Comparison of ENCODE assay signal across 11 cellular contexts in genomic region chr10:33216661-33217427, GRCh38.
DNase-seq lines count a peak whose midpoint lies in the region; ATAC-seq and TF ChIP-seq lines count a peak whose summit lies in the region.
"Had no signal": no experiment of that assay in that cellular context is flagged by ENCODE, and none has a peak within 500 bp of the region (broad histone marks: within the 10 kb centered on the region; RNA-seq: fewer than 3 reads in every experiment).

No MANE protein-coding gene starts in this region.

- TF ChIP-seq CTCF in osteocyte (IDR thresholded peaks at IDR 0.05) (no peak), H9 (conservative IDR thresholded peaks at IDR 0.05) (no peak), GM13977 (IDR thresholded peaks at IDR 0.05; ENCODE audit: extremely low read depth, insufficient read depth, missing control alignments) (no peak), natural killer cell (IDR thresholded peaks at IDR 0.05) (no peak)

- H2AFZ ChIP-seq in H9 (ENCODE audit: low read length): no peak overlapping the region

- H3K4me1 ChIP-seq in H9 (ENCODE audit: insufficient read depth, low read length): no peaks in the 10 kb centered on the region

- no peak overlapping the region for H3K23ac ChIP-seq in H9 (ENCODE audit: insufficient read length, low read depth, low read length)

- peaks cover 58% of the 10 kb centered on the region for H3K4me1 Mint-ChIP-seq in osteocyte (ENCODE audit: unreplicated experiment)
- no peaks in the 10 kb centered on the region; a peak in 1 of 4 replicates for H3K4me1 Mint-ChIP-seq in H9
- H3K4me1 Mint-ChIP-seq in natural killer cell: peaks cover 0 to 6% of the 10 kb centered on the region in 2 donors

- peak overlapping the region; percentile 86 for H3K27ac Mint-ChIP-seq in osteocyte (ENCODE audit: unreplicated experiment)
- no peak overlapping the region; a peak in 1 of 7 replicates for H3K27ac Mint-ChIP-seq in H9
- no peak overlapping the region for H3K27ac Mint-ChIP-seq in natural killer cell

- H3K4me2 ChIP-seq in H9 (ENCODE audit: insufficient read depth, insufficient read length, low read length): no peak overlapping the region

- H3K9me3 Mint-ChIP-seq in osteocyte (ENCODE audit: unreplicated experiment): no peaks in the 10 kb centered on the region
- no peaks in the 10 kb centered on the region for H3K9me3 Mint-ChIP-seq in H9
- H3K9me3 Mint-ChIP-seq in natural killer cell: no peaks in the 10 kb centered on the region

- no peaks in the 10 kb centered on the region for H3K79me1 ChIP-seq in H9 (ENCODE audit: insufficient read depth, low read depth, low read length, poor library complexity, severe bottlenecking)

- no peak overlapping the region for H2BK5ac ChIP-seq in H9 (ENCODE audit: insufficient read length, low read length)

- H3K18ac ChIP-seq in H9 (ENCODE audit: insufficient read length, low read depth, low read length): no peak overlapping the region

- H4K91ac ChIP-seq in H9 (ENCODE audit: insufficient read length, low read depth, low read length): no peak overlapping the region

- DNase-seq in EH (ENCODE audit: low read depth): peak; percentile 94
- DNase-seq in NCI-H1417 treated with DMSO at 0.1 percent for 48 hours (lab: John Stamatoyannopoulos, UW): peak; percentile 2
- DNase-seq in astrocyte of the hippocampus (ENCODE audit: low read depth, low spot score): peak; percentile 46
- DNase-seq in osteocyte (ENCODE audit: extremely low spot score, unreplicated experiment): no peak
- no peak for DNase-seq in H9
- no peak for DNase-seq in GM13977 (ENCODE audit: low spot score)
- no peak for DNase-seq in natural killer cell
- no peak for DNase-seq in NCI-H524 treated with DMSO at 0.1 percent for 48 hours (lab: John Stamatoyannopoulos, UW)
- DNase-seq: activated CD4-positive, alpha-beta T cell treated with anti-CD3 and anti-CD28 coated beads, Interleukin-2, amount 50 U/mL, for 4 hours; Karpas-422; mesendoderm had no signal

- H4K5ac ChIP-seq in H9 (ENCODE audit: insufficient read length, low read depth, low read length): no peak overlapping the region

- H3K56ac ChIP-seq in H9 (ENCODE audit: insufficient read length, low read depth, low read length): no peak overlapping the region

- H2BK120ac ChIP-seq in H9 (ENCODE audit: low read depth, low read length, poor library complexity, severe bottlenecking): no peak overlapping the region

- H2BK12ac ChIP-seq in H9 (ENCODE audit: insufficient read length, low read depth, low read length): no peak overlapping the region

- no peak overlapping the region for H4K8ac ChIP-seq in H9 (replicated peaks; ENCODE audit: insufficient read length, low read depth, low read length)

- no peak overlapping the region for H3K9ac ChIP-seq in H9 (ENCODE audit: extremely low read depth, insufficient read length, low read length)

- no peaks in the 10 kb centered on the region for H3K23me2 ChIP-seq in H9 (ENCODE audit: insufficient read length, low read depth, low read length, poor library complexity, severe bottlenecking)

- no peaks in the 10 kb centered on the region for H3K27me3 ChIP-seq in H9 (ENCODE audit: insufficient read depth, low read length)

- H3K36me3 Mint-ChIP-seq in osteocyte (ENCODE audit: unreplicated experiment): peaks cover 56% of the 10 kb centered on the region
- no peaks in the 10 kb centered on the region for H3K36me3 Mint-ChIP-seq in H9 (ENCODE audit: insufficient read depth in 1 of 3, low read depth in 3 of 3)
- no peaks in the 10 kb centered on the region for H3K36me3 Mint-ChIP-seq in natural killer cell

- H3K4me3 Mint-ChIP-seq in osteocyte (ENCODE audit: unreplicated experiment) (peak overlapping the region; percentile 4), H9 (no peak overlapping the region), natural killer cell (no peak overlapping the region)

- intact Hi-C loops in natural killer cell (cut with micrococcal nuclease): no loop called here

- no peak overlapping the region for H3T11ph ChIP-seq in H9 (ENCODE audit: low read length)

- no peaks in the 10 kb centered on the region for H4K20me1 ChIP-seq in H9 (ENCODE audit: control insufficient read depth, insufficient read depth, insufficient read length)

- H3K27me3 Mint-ChIP-seq in osteocyte (ENCODE audit: unreplicated experiment) (no peaks in the 10 kb centered on the region), H9 (ENCODE audit: low read depth) (no peaks in the 10 kb centered on the region), natural killer cell (ENCODE audit: low read depth in 2 of 2) (peaks cover 0 to 3% of the 10 kb centered on the region in 2 donors)

- no peaks in the 10 kb centered on the region for H3K79me2 ChIP-seq in H9 (ENCODE audit: insufficient read depth, low read length)

- H3K14ac ChIP-seq in H9 (ENCODE audit: insufficient read depth, low read length): no peak overlapping the region

- H3K9me3 ChIP-seq in H9 (ENCODE audit: control insufficient read depth, low read depth, low read length): no peaks in the 10 kb centered on the region

- in situ Hi-C loops in GM13977 (cut with MboI; ENCODE audit: low pct_unique_long_range_greater_than_20kb, low sequenced_read_pairs, unreplicated experiment): no loop called here

- no peak overlapping the region for H3K4ac ChIP-seq in H9 (ENCODE audit: low read depth, low read length)

- H3K27ac ChIP-seq in H9 (ENCODE audit: insufficient read length, low read depth, low read length): no peak overlapping the region

- no peak overlapping the region for H2AK5ac ChIP-seq in H9 (ENCODE audit: insufficient read length, low read length)

- no peak overlapping the region for H2BK15ac ChIP-seq in H9 (ENCODE audit: low read depth, low read length)

- WGBS in H9 (ENCODE audit: extremely low coverage, insufficient read length, low lambda C conversion rate): no CpG with 5 or more reads among the region's 5 CpGs

- no peak for ATAC-seq in natural killer cell

- H2BK20ac ChIP-seq in H9 (ENCODE audit: low read depth, low read length, poor library complexity, severe bottlenecking): no peak overlapping the region

Comparison
In these comparisons a context has a peak if more than half of its experiments do, and no peak if none do; other contexts are left out.
1. DNase-seq: peak in EH (single experiment), NCI-H1417 treated with DMSO at 0.1 percent for 48 hours (single experiment) and astrocyte of the hippocampus (single experiment); none in osteocyte (single experiment), H9 (single experiment), GM13977 (single experiment), natural killer cell (single experiment) and NCI-H524 treated with DMSO at 0.1 percent for 48 hours (single experiment).